20 cellular contexts compared by ENCODE assay signal in genomic region chr17:14670861-14671260, GRCh38.
A peak's percentile ranks its signal among the peaks of the same experiment; 100 is the strongest.
DNase-seq lines count a peak whose midpoint lies in the region; TF ChIP-seq lines count a peak whose summit lies in the region.
"Had no signal": no experiment of that assay in that cellular context is flagged by ENCODE, and none has a peak within 500 bp of the region (broad histone marks: within the 10 kb centered on the region; RNA-seq: fewer than 3 reads in every experiment).

No MANE protein-coding gene starts in this region.

- H3K4me3 ChIP-seq in astrocyte of the cerebellum (ENCODE audit: low read depth, low read length), result no peak overlapping the region
- no peak overlapping the region for H3K4me3 ChIP-seq in choroid plexus epithelial cell (ENCODE audit: low read depth, low read length)
- H3K4me3 ChIP-seq: A549; BLaER1 treated with 17β-estradiol and CSF1 and Interleukin-3, amounts not matched to agents 10 nM and 100 nM; GM23338 had no signal

- in situ Hi-C loops in astrocyte of the cerebellum (cut with HindIII; ENCODE audit: low sequenced_read_pairs), result no loop called here
- in situ Hi-C loops in G401 (cut with HindIII; ENCODE audit: low sequenced_read_pairs), result no loop called here

- DNase-seq in astrocyte of the cerebellum (ENCODE audit: low read depth) (peak; percentile 36), choroid plexus epithelial cell (ENCODE audit: low read depth) (peak; percentile 84), non-pigmented ciliary epithelial cell (ENCODE audit: low read depth) (peak; percentile 14), G401 (ENCODE audit: low spot score) (no peak), NCI-H226 (no peak), NCI-H345 treated with DMSO at 0.1 percent for 48 hours (lab: John Stamatoyannopoulos, UW; ENCODE audit: unreplicated experiment) (no peak)
- DNase-seq: 8988T; ACHN; AML-193; BE2C; CD4-positive, alpha-beta T cell; CD8-positive, alpha-beta memory T cell; DMS 273 treated with DMSO at 0.1 percent for 48 hours; DMS79; EL; GF-D8; H9 had no signal

- TF ChIP-seq CTCF in astrocyte of the cerebellum (IDR thresholded peaks at IDR 0.05; ENCODE audit: low read depth, low read length, missing control alignments) (no peak), choroid plexus epithelial cell (conservative IDR thresholded peaks at IDR 0.05; ENCODE audit: low read depth, low read length) (no peak)

Comparison
In these comparisons a context has a peak if more than half of its experiments do, and no peak if none do; other contexts are left out.
1. DNase-seq: peak in astrocyte of the cerebellum (single experiment), choroid plexus epithelial cell (single experiment) and non-pigmented ciliary epithelial cell (single experiment); none in G401 (single experiment), NCI-H226 (single experiment) and NCI-H345 treated with DMSO at 0.1 percent for 48 hours (single experiment).